Comparison of ENCODE assay signal across 13 cellular contexts in genomic region chr4:23966720-23967119, GRCh38.
DNase-seq lines count a peak whose midpoint lies in the region; ATAC-seq and TF ChIP-seq lines count a peak whose summit lies in the region.
"Had no signal": no experiment of that assay in that cellular context is flagged by ENCODE, and none has a peak within 500 bp of the region (broad histone marks: within the 10 kb centered on the region; RNA-seq: fewer than 3 reads in every experiment).

No MANE protein-coding gene starts in this region.

- intact Hi-C loops in psoas muscle (cut with DNase I) (no loop called here), lower lobe of right lung (cut with DNase I) (no loop called here)

- no peaks in the 10 kb centered on the region for H3K4me1 ChIP-seq in psoas muscle
- H3K4me1 ChIP-seq in lower lobe of right lung, result no peaks in the 10 kb centered on the region
- H3K4me1 ChIP-seq: ascending aorta, HAP-1 had no signal

- TF ChIP-seq CTCF in choroid plexus epithelial cell (conservative IDR thresholded peaks at IDR 0.05; ENCODE audit: low read depth, low read length) (peak; percentile 65), psoas muscle (IDR thresholded peaks at IDR 0.05) (peak; percentile 30), lower lobe of right lung (IDR thresholded peaks at IDR 0.05) (no peak)

- 83 to 96% (median 89%) methylated on average over 1 of the region's 1 CpG for WGBS in psoas muscle, 3 donors

- DNase-seq in NCI-H82 (lab: John Stamatoyannopoulos, UW), result peak; percentile 4
- DNase-seq in NCI-H82 treated with DMSO at 0.1 percent for 48 hours (lab: John Stamatoyannopoulos, UW; ENCODE audit: unreplicated experiment), result no peak
- DNase-seq in LHCN-M2 (ENCODE audit: low read depth), result peak; percentile 32
- DNase-seq in choroid plexus epithelial cell (ENCODE audit: low read depth), result peak; percentile 38
- DNase-seq in psoas muscle, result no peak
- DNase-seq in ureter (ENCODE audit: low spot score), result no peak
- no peak for DNase-seq in lower lobe of right lung
- DNase-seq in NCI-H1694 (lab: John Stamatoyannopoulos, UW), result no peak
- DNase-seq: activated CD8-positive, alpha-beta memory T cell treated with anti-CD3 and anti-CD28 coated beads, Interleukin-2, amount 10 ng/mL, durations not matched to agents 7 days and 5 days; mesenchymal stem cell; NCI-H2227 treated with DMSO at 0.1 percent for 48 hours had no signal

- H3K4me3 ChIP-seq in choroid plexus epithelial cell (ENCODE audit: low read depth, low read length) (no peak overlapping the region), psoas muscle (no peak overlapping the region), lower lobe of right lung (no peak overlapping the region)
- H3K4me3 ChIP-seq: ascending aorta, HAP-1 had no signal

- peak in 3 of 4 donors; percentile 35 to 60 (median 58) for ATAC-seq in psoas muscle
- ATAC-seq in lower lobe of right lung, result no peak
- ATAC-seq: activated CD8-positive, alpha-beta memory T cell treated with anti-CD3 and anti-CD28 coated beads, Interleukin-2, amount 10 ng/mL, durations not matched to agents 7 days and 5 days had no signal

- no peaks in the 10 kb centered on the region for H3K9me3 ChIP-seq in psoas muscle
- no peaks in the 10 kb centered on the region for H3K9me3 ChIP-seq in lower lobe of right lung
- H3K9me3 ChIP-seq: ascending aorta, HAP-1 had no signal

- H3K27ac ChIP-seq in psoas muscle (no peak overlapping the region), lower lobe of right lung (no peak overlapping the region)
- H3K27ac ChIP-seq: ascending aorta had no signal

- no peaks in the 10 kb centered on the region for H3K36me3 ChIP-seq in psoas muscle (ENCODE audit: insufficient read depth in 1 of 2, low read depth in 1 of 2)
- H3K36me3 ChIP-seq in lower lobe of right lung, result no peaks in the 10 kb centered on the region
- H3K36me3 ChIP-seq: ascending aorta, HAP-1 had no signal

- H3K27me3 ChIP-seq in psoas muscle (ENCODE audit: insufficient read depth in 3 of 3, low read length in 2 of 3) (no peaks in the 10 kb centered on the region), lower lobe of right lung (ENCODE audit: low read depth) (no peaks in the 10 kb centered on the region)
- H3K27me3 ChIP-seq: ascending aorta had no signal

Comparison
In these comparisons a context has a peak if more than half of its experiments do, and no peak if none do; other contexts are left out.
1. DNase-seq: peak in NCI-H82 (single experiment), LHCN-M2 (single experiment) and choroid plexus epithelial cell (single experiment); none in NCI-H82 treated with DMSO at 0.1 percent for 48 hours (single experiment), psoas muscle (0 of 2), ureter (single experiment), lower lobe of right lung (single experiment) and NCI-H1694 (single experiment).
2. ATAC-seq: peak in psoas muscle (3 of 4); none in lower lobe of right lung (0 of 2).